Comparison of ENCODE assay signal across 8 cellular contexts in genomic region chr6:157322792-157323113, GRCh38. TPM values are rescaled to one million over a fixed set of nuclear protein-coding genes. Genes with fewer than 3 reads are reported as not detected.
DNase-seq lines count a peak whose midpoint lies in the region; ATAC-seq and TF ChIP-seq lines count a peak whose summit lies in the region.

No MANE protein-coding gene starts in this region.

- intact Hi-C loops in head of caudate nucleus (cut with DNase I) = loop anchor here (2.0 to 10.0 kb wide), 3 partner anchors 58 to 345 kb away; partner anchors contain the start of gene ZDHHC14

- H3K9me3 Mint-ChIP-seq in T-cell = no peaks in the 10 kb centered on the region

- CTCF ChIA-PET in T-cell (lab: Charles Lee) = interaction anchor here (0.5 to 3.6 kb wide), 4 partner anchors 7 to 1208 kb away, joined by 3 to 21 read pairs (median 4); no protein-coding TSS in a partner anchor

- POLR2A ChIA-PET in T-cell (lab: Charles Lee) = no interaction called here

- DNase-seq in T-cell (no peak), fibroblast of the aortic adventitia (ENCODE audit: low read depth) (no peak), retinal pigment epithelial cell (ENCODE audit: low read depth) (no peak), DMS153 treated with DMSO at 0.1 percent for 48 hours (lab: John Stamatoyannopoulos, UW; ENCODE audit: unreplicated experiment) (no peak), NCI-H146 (lab: John Stamatoyannopoulos, UW) (no peak), head of caudate nucleus (no peak)

- H3K4me1 Mint-ChIP-seq in T-cell = peaks cover 18 to 30% (median 18%) of the 10 kb centered on the region in 3 donors

- peak overlapping the region; percentile 93 to 96 (median 94) for H3K4me3 Mint-ChIP-seq in T-cell

- ATAC-seq in T-cell (replicated peaks in 1 of 4) (no peak), GM19455 (IDR thresholded peaks at IDR 0.05; ENCODE audit: unreplicated experiment) (no peak)

- no peak for TF ChIP-seq CTCF in fibroblast of the aortic adventitia (IDR thresholded peaks at IDR 0.05; ENCODE audit: insufficient read depth, low read length)
- no peak for TF ChIP-seq CTCF in retinal pigment epithelial cell (conservative IDR thresholded peaks at IDR 0.05; ENCODE audit: low read depth, low read length)

- H3K27me3 Mint-ChIP-seq in T-cell = peaks cover 8 to 10% of the 10 kb centered on the region in 2 donors

- peaks cover 13% of the 10 kb centered on the region for H3K36me3 Mint-ChIP-seq in T-cell

- peak overlapping the region; percentile 97 for H3K4me3 ChIP-seq in GM08714 (ENCODE audit: low read length)
- peak overlapping the region; percentile 94 for H3K4me3 ChIP-seq in fibroblast of the aortic adventitia (ENCODE audit: low read depth, low read length)
- peak overlapping the region; percentile 80 for H3K4me3 ChIP-seq in retinal pigment epithelial cell (ENCODE audit: low read length)

- peak overlapping the region; percentile 86 to 95 for H3K27ac Mint-ChIP-seq in T-cell

RNA-seq across cellular contexts. Expression of gene TMEM242, which starts 0.6 kb away (rescaled TPM):
- total RNA-seq in T-cell = 10 to 100 TPM; 10.3 to 17.9 (median 12.9) TPM
- 7.0 and 7.1 TPM in 2 replicates for total RNA-seq in fibroblast of the aortic adventitia (ENCODE audit: low replicate concordance)

RNA-seq across cellular contexts. Expression of gene ZDHHC14, which starts 58.2 kb away (rescaled TPM):
- 1 to 10 TPM; 2.1 to 3.7 (median 2.6) TPM for total RNA-seq in T-cell
- 0.82 and 7.9 TPM in 2 replicates for total RNA-seq in fibroblast of the aortic adventitia (ENCODE audit: low replicate concordance)
